20 cellular contexts compared by ENCODE assay signal in genomic region chr20:34033903-34034302, GRCh38. TPM values are rescaled to one million over a fixed set of nuclear protein-coding genes. Genes with fewer than 3 reads are reported as not detected.
DNase-seq lines count a peak whose midpoint lies in the region; ATAC-seq and TF ChIP-seq lines count a peak whose summit lies in the region.
"Had no signal": no experiment of that assay in that cellular context is flagged by ENCODE, and none has a peak within 500 bp of the region (broad histone marks: within the 10 kb centered on the region; RNA-seq: fewer than 3 reads in every experiment).

No MANE protein-coding gene starts in this region.

- no peaks in the 10 kb centered on the region for H3K27me3 ChIP-seq in IMR-90 (ENCODE audit: control insufficient read depth, insufficient read depth, low read length)
- no peaks in the 10 kb centered on the region for H3K27me3 ChIP-seq in endodermal cell (ENCODE audit: control insufficient read depth, insufficient read depth, low read length, poor library complexity, severe bottlenecking)

- no peak overlapping the region for H4K91ac ChIP-seq in IMR-90 (ENCODE audit: insufficient read depth, low read depth, low read length)

- no peak for TF ChIP-seq POLR2A in IMR-90 (IDR thresholded peaks at IDR 0.05; ENCODE audit: low read depth, low read length)

- peak overlapping the region; percentile 6 for H2AK9ac ChIP-seq in IMR-90 (replicated peaks; ENCODE audit: low read depth, low read length, poor library complexity)

- H3K4me1 Mint-ChIP-seq in activated naive CD8-positive, alpha-beta T cell (ENCODE audit: low read depth): peaks cover 66% of the 10 kb centered on the region
- peaks cover 45% of the 10 kb centered on the region for H3K4me1 Mint-ChIP-seq in activated naive CD8-positive, alpha-beta T cell treated with anti-CD3 and anti-CD28 coated beads, Interleukin-2, amount 50 U/mL, for 24 hours
- peaks cover 46% of the 10 kb centered on the region for H3K4me1 Mint-ChIP-seq in endodermal cell
- H3K4me1 Mint-ChIP-seq in activated CD4-positive, alpha-beta memory T cell treated with anti-CD3 and anti-CD28 coated beads, Interleukin-2, amount 10 ng/mL, durations not matched to agents 7 days and 5 days: peaks cover 24% of the 10 kb centered on the region

- H2AK5ac ChIP-seq in IMR-90 (ENCODE audit: low read depth, low read length): no peak overlapping the region

- H3K36me3 Mint-ChIP-seq in activated naive CD8-positive, alpha-beta T cell: peaks cover 3% of the 10 kb centered on the region
- H3K36me3 Mint-ChIP-seq in activated naive CD8-positive, alpha-beta T cell treated with anti-CD3 and anti-CD28 coated beads, Interleukin-2, amount 50 U/mL, for 24 hours (ENCODE audit: low read depth): peaks cover 16% of the 10 kb centered on the region
- peaks cover 32% of the 10 kb centered on the region for H3K36me3 Mint-ChIP-seq in endodermal cell (ENCODE audit: low read depth)
- peaks cover 19% of the 10 kb centered on the region for H3K36me3 Mint-ChIP-seq in activated CD4-positive, alpha-beta memory T cell treated with anti-CD3 and anti-CD28 coated beads, Interleukin-2, amount 10 ng/mL, durations not matched to agents 7 days and 5 days (ENCODE audit: low read depth)

- H3K56ac ChIP-seq in IMR-90 (ENCODE audit: extremely low read depth, insufficient read depth, low read length): no peak overlapping the region

- H3K9me3 ChIP-seq in IMR-90 (ENCODE audit: control insufficient read depth, insufficient read depth, low read length) (no peaks in the 10 kb centered on the region), endodermal cell (ENCODE audit: control insufficient read depth, low read length) (no peaks in the 10 kb centered on the region)
- H3K9me3 ChIP-seq: HAP-1 had no signal

- H2BK5ac ChIP-seq in IMR-90 (ENCODE audit: low read depth, low read length, poor library complexity, severe bottlenecking): no peak overlapping the region

- no peak overlapping the region for H2BK120ac ChIP-seq in IMR-90 (ENCODE audit: low read depth, low read length)

- no peak overlapping the region for H3K18ac ChIP-seq in IMR-90 (ENCODE audit: low read depth, low read length)

- no peak overlapping the region for H2AFZ ChIP-seq in IMR-90 (replicated peaks; ENCODE audit: low read length, poor library complexity)

- no peak overlapping the region for H4K5ac ChIP-seq in IMR-90 (ENCODE audit: low read depth, low read length)

- no peak overlapping the region for H3K23ac ChIP-seq in IMR-90 (ENCODE audit: low read depth, low read length)

- intact Hi-C loops in IMR-90 (cut with micrococcal nuclease): no loop called here

- CTCF ChIA-PET in IMR-90 (lab: Yijun Ruan, JAX): no interaction called here
- CTCF ChIA-PET in activated CD4-positive, alpha-beta memory T cell treated with anti-CD3 and anti-CD28 coated beads, Interleukin-2, amount 10 ng/mL, durations not matched to agents 7 days and 5 days (lab: Charles Lee): no interaction called here

- H3K4me1 ChIP-seq in IMR-90 (ENCODE audit: control insufficient read depth, insufficient read depth, low read length) (peaks cover 7% of the 10 kb centered on the region), endodermal cell (ENCODE audit: control insufficient read depth, insufficient read depth, low read length) (peaks cover 15% of the 10 kb centered on the region)

- H3K14ac ChIP-seq in IMR-90 (replicated peaks; ENCODE audit: low read depth, low read length): no peak overlapping the region

- no peak overlapping the region for H3K9ac ChIP-seq in IMR-90 (ENCODE audit: low read depth, low read length)
- no peak overlapping the region for H3K9ac ChIP-seq in endodermal cell (ENCODE audit: extremely low read depth, low read length, poor library complexity, severe bottlenecking)

- H3K4ac ChIP-seq in IMR-90 (ENCODE audit: low read depth, low read length): no peak overlapping the region

- H3K36me3 ChIP-seq in IMR-90 (ENCODE audit: control insufficient read depth, insufficient read depth, low read length): peaks cover 22% of the 10 kb centered on the region
- H3K36me3 ChIP-seq in endodermal cell (ENCODE audit: control insufficient read depth, insufficient read depth, low read length): peaks cover 20% of the 10 kb centered on the region

- dilution Hi-C loops in IMR-90 (cut with HindIII; ENCODE audit: low sequenced_read_pairs, unreplicated experiment): no loop called here

- no peaks in the 10 kb centered on the region for H3K27me3 Mint-ChIP-seq in activated naive CD8-positive, alpha-beta T cell
- no peaks in the 10 kb centered on the region for H3K27me3 Mint-ChIP-seq in activated naive CD8-positive, alpha-beta T cell treated with anti-CD3 and anti-CD28 coated beads, Interleukin-2, amount 50 U/mL, for 24 hours
- H3K27me3 Mint-ChIP-seq in endodermal cell (ENCODE audit: insufficient read depth): no peaks in the 10 kb centered on the region
- no peaks in the 10 kb centered on the region for H3K27me3 Mint-ChIP-seq in activated CD4-positive, alpha-beta memory T cell treated with anti-CD3 and anti-CD28 coated beads, Interleukin-2, amount 10 ng/mL, durations not matched to agents 7 days and 5 days
- H3K27me3 Mint-ChIP-seq: CD8-positive, alpha-beta memory T cell had no signal

- POLR2A ChIA-PET in IMR-90 (lab: Charles Lee; ENCODE audit: unreplicated experiment): no interaction called here
- POLR2A ChIA-PET in activated CD4-positive, alpha-beta memory T cell treated with anti-CD3 and anti-CD28 coated beads, Interleukin-2, amount 10 ng/mL, durations not matched to agents 7 days and 5 days (lab: Charles Lee): interaction anchor here (1.2 kb wide), 1 partner anchor 78 kb away, joined by 3 read pairs; the partner anchor contains the start of gene EIF2S2

- H4K8ac ChIP-seq in IMR-90 (ENCODE audit: low read depth in 2 of 2, low read length in 2 of 2): no peak overlapping the region

- H2BK15ac ChIP-seq in IMR-90 (ENCODE audit: low read depth, low read length): no peak overlapping the region

- no peak for TF ChIP-seq RAD21 in IMR-90 (IDR thresholded peaks at IDR 0.05; ENCODE audit: low read length)

- H2BK20ac ChIP-seq in IMR-90 (ENCODE audit: low read depth, low read length): no peak overlapping the region

- in situ Hi-C loops in IMR-90 (cut with MboI; ENCODE audit: low sequenced_read_pairs) (no loop called here), G401 (cut with HindIII; ENCODE audit: low sequenced_read_pairs) (loop anchor here (5.0 kb wide), 1 partner anchor 87 kb away; no protein-coding TSS in a partner anchor)

- ATAC-seq in activated naive CD8-positive, alpha-beta T cell treated with anti-CD3 and anti-CD28 coated beads, Interleukin-2, amount 50 U/mL, for 24 hours: no peak
- ATAC-seq in IMR-90 (ENCODE audit: low read depth) (no peak), GM19324 (IDR thresholded peaks at IDR 0.05; ENCODE audit: low FRiP score, unreplicated experiment) (no peak)
- ATAC-seq: K562, PC-3 had no signal

- TF ChIP-seq CTCF in IMR-90 (conservative IDR thresholded peaks at IDR 0.05; ENCODE audit: low read depth, low read length): no peak
- no peak for TF ChIP-seq CTCF in endodermal cell (conservative IDR thresholded peaks at IDR 0.05)

- WGBS in IMR-90 (ENCODE audit: extremely low coverage in 2 of 2, insufficient read length in 1 of 2), 2 experiments: 96% methylated on average over 4 of the region's 4 CpGs; no CpG with 5 or more reads in 1 of the 2 experiments
- WGBS in endodermal cell (ENCODE audit: insufficient coverage in 1 of 2, insufficient read length in 1 of 2), 2 experiments: 92 to 95% methylated on average over 4 of the region's 4 CpGs

- no peaks in the 10 kb centered on the region for H3K9me3 Mint-ChIP-seq in activated naive CD8-positive, alpha-beta T cell (ENCODE audit: low read depth)
- H3K9me3 Mint-ChIP-seq in activated naive CD8-positive, alpha-beta T cell treated with anti-CD3 and anti-CD28 coated beads, Interleukin-2, amount 50 U/mL, for 24 hours: no peaks in the 10 kb centered on the region
- H3K9me3 Mint-ChIP-seq in endodermal cell: no peaks in the 10 kb centered on the region
- H3K9me3 Mint-ChIP-seq in activated CD4-positive, alpha-beta memory T cell treated with anti-CD3 and anti-CD28 coated beads, Interleukin-2, amount 10 ng/mL, durations not matched to agents 7 days and 5 days: no peaks in the 10 kb centered on the region
- H3K9me3 Mint-ChIP-seq: CD8-positive, alpha-beta memory T cell had no signal

- BruUV-seq in IMR-90 (replicated peaks; lab: Mats Ljungman, UMichigan): no TSS peak

- H4K20me1 ChIP-seq in IMR-90 (ENCODE audit: insufficient read depth, low read length): peaks cover 68% of the 10 kb centered on the region

- H3K4me3 Mint-ChIP-seq in activated naive CD8-positive, alpha-beta T cell: no peak overlapping the region
- H3K4me3 Mint-ChIP-seq in activated naive CD8-positive, alpha-beta T cell treated with anti-CD3 and anti-CD28 coated beads, Interleukin-2, amount 50 U/mL, for 24 hours: no peak overlapping the region
- H3K4me3 Mint-ChIP-seq in endodermal cell: no peak overlapping the region
- H3K4me3 Mint-ChIP-seq in activated CD4-positive, alpha-beta memory T cell treated with anti-CD3 and anti-CD28 coated beads, Interleukin-2, amount 10 ng/mL, durations not matched to agents 7 days and 5 days: no peak overlapping the region

- H3K27ac Mint-ChIP-seq in activated naive CD8-positive, alpha-beta T cell: peak overlapping the region; percentile 4
- no peak overlapping the region for H3K27ac Mint-ChIP-seq in activated naive CD8-positive, alpha-beta T cell treated with anti-CD3 and anti-CD28 coated beads, Interleukin-2, amount 50 U/mL, for 24 hours
- H3K27ac Mint-ChIP-seq in endodermal cell: peak overlapping the region; percentile 4
- no peak overlapping the region for H3K27ac Mint-ChIP-seq in activated CD4-positive, alpha-beta memory T cell treated with anti-CD3 and anti-CD28 coated beads, Interleukin-2, amount 10 ng/mL, durations not matched to agents 7 days and 5 days

- H3K4me3 ChIP-seq in IMR-90 (ENCODE audit: insufficient read depth, low read depth, low read length) (no peak overlapping the region), endodermal cell (ENCODE audit: low read length) (no peak overlapping the region)
- H3K4me3 ChIP-seq: HAP-1, K562 had no signal

- no peak for DNase-seq in activated naive CD8-positive, alpha-beta T cell treated with anti-CD3 and anti-CD28 coated beads, Interleukin-2, amount 50 U/mL, for 24 hours
- DNase-seq in IMR-90: no peak
- no peak for DNase-seq in endodermal cell
- no peak for DNase-seq in activated CD4-positive, alpha-beta memory T cell treated with anti-CD3 and anti-CD28 coated beads, Interleukin-2, amount 10 ng/mL, durations not matched to agents 7 days and 5 days
- DNase-seq in G401 (ENCODE audit: low spot score): no peak
- DNase-seq: CD8-positive, alpha-beta memory T cell; DMS53; EL; NCI-H1105 treated with DMSO at 0.1 percent for 48 hours; NCI-H1694; NCI-H2081 treated with DMSO at 0.1 percent for 48 hours; NCI-H226; NCI-H524; NCI-H82; PC-3 had no signal

- H3K79me1 ChIP-seq in IMR-90 (ENCODE audit: low read depth in 1 of 2, low read length in 2 of 2): peaks cover 46 to 80% of the 10 kb centered on the region in 2 experiments

- peaks cover 31% of the 10 kb centered on the region for H3K9me1 ChIP-seq in IMR-90 (ENCODE audit: insufficient read depth, low read length)

- H3K4me2 ChIP-seq in IMR-90 (ENCODE audit: low read depth, low read length): no peak overlapping the region

- H3K27ac ChIP-seq in IMR-90 (ENCODE audit: insufficient read depth, low read length) (no peak overlapping the region), endodermal cell (ENCODE audit: low read depth, low read length) (no peak overlapping the region)
- H3K27ac ChIP-seq: RWPE1 had no signal

RNA-seq across cellular contexts. Expression of gene RALY, which starts 40.2 kb away (rescaled TPM):
- total RNA-seq in IMR-90 (2012; rRNA removed) (45.8 and 46.2 TPM in 2 replicates), endodermal cell (100 to 1,000 TPM; 136 to 182 TPM)
- polyA plus RNA-seq in IMR-90 (2012; rRNA removed): 115 and 123 TPM in 2 replicates
- 145 and 250 TPM in 2 replicates for polyA plus RNA-seq in IMR-90 (2012; cell fraction: cytosol; rRNA removed)
- 72.9 and 111 TPM in 2 replicates for polyA plus RNA-seq in IMR-90 (2012; cell fraction: nucleus; rRNA removed; ENCODE audit: low replicate concordance)
- polyA plus RNA-seq in endodermal cell (2013, experiment 1 of 2): 164 TPM
- polyA plus RNA-seq in endodermal cell (2013, experiment 2 of 2): 145 TPM
- 100 to 1,000 TPM; 204 to 209 TPM for total RNA-seq in activated CD4-positive, alpha-beta memory T cell treated with anti-CD3 and anti-CD28 coated beads, Interleukin-2, amount 10 ng/mL, durations not matched to agents 7 days and 5 days
- 195 and 218 TPM in 2 replicates for total RNA-seq in G401 (2014; rRNA removed; shearing (Covaris generic))

Comparison
In these comparisons a context has a peak if more than half of its experiments do, and no peak if none do; other contexts are left out.
1. H3K27ac Mint-ChIP-seq: peak in activated naive CD8-positive, alpha-beta T cell (single experiment) and endodermal cell (single experiment); none in activated naive CD8-positive, alpha-beta T cell treated with anti-CD3 and anti-CD28 coated beads, Interleukin-2, amount 50 U/mL, for 24 hours (single experiment) and activated CD4-positive, alpha-beta memory T cell treated with anti-CD3 and anti-CD28 coated beads, Interleukin-2, amount 10 ng/mL, durations not matched to agents 7 days and 5 days (single experiment).